In genomic region chr17:4867535-4867934, GRCh38 we compare ENCODE assay signal across 3 cellular contexts. TPM values are rescaled to one million over a fixed set of nuclear protein-coding genes. Genes with fewer than 3 reads are reported as not detected.
"Had no signal": no experiment of that assay in that cellular context is flagged by ENCODE, and none has a peak within 500 bp of the region (broad histone marks: within the 10 kb centered on the region; RNA-seq: fewer than 3 reads in every experiment).

No MANE protein-coding gene starts in this region.

RNA-seq across cellular contexts. Expression of gene CHRNE, which starts 35.4 kb away (rescaled TPM):
- total RNA-seq: LHCN-M2, MCF 10A, NCI-H460 had no signal
